8 cellular contexts compared by ENCODE assay signal in the genomic region with DNA sequence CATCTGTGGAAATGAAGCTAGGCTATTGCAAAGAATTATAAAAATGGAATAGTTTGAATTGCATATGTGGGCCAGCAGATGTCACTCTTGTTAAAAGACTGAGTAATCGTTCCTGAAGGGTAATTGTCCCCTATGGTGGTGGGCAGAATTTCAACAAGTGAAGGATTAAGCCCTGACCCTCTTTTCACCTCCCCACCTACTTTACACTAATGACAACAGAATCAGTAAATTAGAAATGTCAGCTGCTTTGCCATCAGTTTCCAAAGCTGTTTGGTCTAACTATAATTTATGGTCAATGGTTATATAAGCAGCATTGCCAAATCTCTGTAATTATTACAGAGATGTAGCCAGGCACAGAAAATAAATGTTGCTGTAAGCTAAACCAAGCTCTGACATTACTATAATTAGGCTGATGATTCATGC.
DNase-seq lines count a peak whose midpoint lies in the region; ATAC-seq, FAIRE-seq and TF ChIP-seq lines count a peak whose summit lies in the region.

No MANE protein-coding gene starts in this region.

- SMC1A ChIA-PET in GM12878 (lab: Charles Lee; ENCODE audit: uncharacterized antibody, unreplicated experiment): interaction anchor here (0.6 to 4.4 kb wide), 14 partner anchors 8 to 858 kb away, joined by 3 to 38 read pairs (median 4); no protein-coding TSS in a partner anchor

- no peaks in the 10 kb centered on the region for H3K27me3 Mint-ChIP-seq in progenitor cell of endocrine pancreas
- peaks cover 0 to 1% (median 0%) of the 10 kb centered on the region in 3 donors for H3K27me3 Mint-ChIP-seq in immature natural killer cell (ENCODE audit: low read depth in 3 of 3)

- no peak overlapping the region for H3K27ac Mint-ChIP-seq in progenitor cell of endocrine pancreas
- no peak overlapping the region for H3K27ac Mint-ChIP-seq in immature natural killer cell

- no peak overlapping the region for H3K9ac ChIP-seq in GM12878 (ENCODE audit: control insufficient read depth, insufficient read depth, low read length)

- no peak for TF ChIP-seq EP300 in GM12878 (IDR thresholded peaks at IDR 0.05; ENCODE audit: borderline replicate concordance in 1 of 2, control insufficient read depth in 1 of 2, low read depth in 2 of 2, low read length in 2 of 2)

- H3K36me3 ChIP-seq in GM12878 (ENCODE audit: control insufficient read depth in 2 of 2, insufficient read depth in 2 of 2, low read length in 1 of 2): no peaks in the 10 kb centered on the region

- POLR2A ChIA-PET in GM12878 (lab: Charles Lee): interaction anchor here (0.6 to 1.1 kb wide), 2 partner anchors 58 to 336 kb away, joined by 3 read pairs; no protein-coding TSS in a partner anchor

- intact Hi-C loops in GM12878 (cut with micrococcal nuclease; ENCODE audit: unreplicated experiment): loop anchor here (1.0 to 5.0 kb wide), 5 partner anchors 119 to 1145 kb away; no protein-coding TSS in a partner anchor

- FAIRE-seq in GM12878 (lab: Jason Lieb, UNC): peak; percentile 44

- H3K9me3 Mint-ChIP-seq in progenitor cell of endocrine pancreas (ENCODE audit: low read depth) (no peaks in the 10 kb centered on the region), immature natural killer cell (peaks cover 0 to 21% (median 7%) of the 10 kb centered on the region in 6 donors)

- DNase-seq in GM13976 (ENCODE audit: low spot score): peak; percentile 37
- peak; percentile 91 for DNase-seq in NCI-H2081 treated with DMSO at 0.1 percent for 48 hours (lab: John Stamatoyannopoulos, UW)
- DNase-seq in GM12878 (ENCODE audit: low read depth, low spot score): no peak
- no peak for DNase-seq in progenitor cell of endocrine pancreas (ENCODE audit: low spot score, unreplicated experiment)
- DNase-seq in GM19240 (ENCODE audit: insufficient read length, low spot score): no peak
- no peak for DNase-seq in immature natural killer cell
- DNase-seq in DMS79 (lab: John Stamatoyannopoulos, UW): no peak

- CTCF ChIA-PET in GM12878 (lab: Yijun Ruan, JAX): interaction anchor here (0.6 to 4.9 kb wide), 19 partner anchors 23 to 1146 kb away, joined by 3 to 44 read pairs (median 3); no protein-coding TSS in a partner anchor

- peak; percentile 64 for ATAC-seq in HG02763 (IDR thresholded peaks at IDR 0.05; ENCODE audit: unreplicated experiment)
- ATAC-seq in GM12878: peak; percentile 73

- no peak for TF ChIP-seq POLR2A in GM12878 (IDR thresholded peaks at IDR 0.05; ENCODE audit: low read depth, low read length)

- H3K4me3 Mint-ChIP-seq in progenitor cell of endocrine pancreas (ENCODE audit: low read depth) (no peak overlapping the region), immature natural killer cell (no peak overlapping the region)

- H4K20me1 ChIP-seq in GM12878 (ENCODE audit: control insufficient read depth, insufficient read depth): no peaks in the 10 kb centered on the region

- H3K27ac ChIP-seq in GM12878 (ENCODE audit: control insufficient read depth, insufficient read depth): no peak overlapping the region

- no peak overlapping the region for H2AFZ ChIP-seq in GM12878 (ENCODE audit: control insufficient read depth, low read depth, low read length)

- no peak overlapping the region for H3K4me3 ChIP-seq in GM12878

- no peaks in the 10 kb centered on the region for H3K79me2 ChIP-seq in GM12878 (ENCODE audit: control insufficient read depth, insufficient read depth, low read length)

- BruUV-seq in GM12878 (replicated peaks; lab: Mats Ljungman, UMichigan): no TSS peak

- 0% methylated on average over 1 of the region's 1 CpG for WGBS in GM12878 (ENCODE audit: insufficient coverage, insufficient replicate concordance, low lambda C conversion rate, missing lambda C conversion rate)

- no peak overlapping the region for H3K4me2 ChIP-seq in GM12878 (ENCODE audit: control insufficient read depth, insufficient read depth)

- RAD21 ChIA-PET in GM12878 (lab: Charles Lee; ENCODE audit: unreplicated experiment): interaction anchor here (0.7 to 5.8 kb wide), 9 partner anchors 24 to 1145 kb away, joined by 3 to 37 read pairs (median 5); no protein-coding TSS in a partner anchor

- in situ Hi-C loops in GM13976 (cut with MboI; ENCODE audit: low sequenced_read_pairs, unreplicated experiment): no loop called here
- in situ Hi-C loops in GM12878 (cut with MboI): no loop called here

- H3K9me3 ChIP-seq in GM12878 (replicated peaks; ENCODE audit: control insufficient read depth, insufficient read depth, low read length): no peaks in the 10 kb centered on the region

- H3K36me3 Mint-ChIP-seq in progenitor cell of endocrine pancreas (ENCODE audit: insufficient read depth) (no peaks in the 10 kb centered on the region), immature natural killer cell (no peaks in the 10 kb centered on the region)

- TF ChIP-seq RAD21 in GM12878 (IDR thresholded peaks at IDR 0.05; ENCODE audit: insufficient read depth, low read depth, low read length): peak; percentile 88

- H3K4me1 Mint-ChIP-seq in progenitor cell of endocrine pancreas (ENCODE audit: low read depth) (peaks cover 16% of the 10 kb centered on the region), immature natural killer cell (no peaks in the 10 kb centered on the region)

- H3K4me1 ChIP-seq in GM12878 (ENCODE audit: control insufficient read depth, insufficient read depth, low read length): no peaks in the 10 kb centered on the region

- TF ChIP-seq CTCF in GM13976 (IDR thresholded peaks at IDR 0.05; ENCODE audit: borderline replicate concordance, control extremely low read depth, extremely low read depth, insufficient read depth, missing control alignments): peak; percentile 38
- TF ChIP-seq CTCF in GM12878 (IDR thresholded peaks at IDR 0.05 in 2 of 3, conservative IDR thresholded peaks at IDR 0.05 in 1 of 3; ENCODE audit: control insufficient read depth in 2 of 3, extremely low read depth in 1 of 3, insufficient read depth in 1 of 3, low read depth in 3 of 3, low read length in 3 of 3): peak; percentile 37 to 58 (median 53); a peak in 5 of 6 replicates
- peak; percentile 57 for TF ChIP-seq CTCF in progenitor cell of endocrine pancreas (IDR thresholded peaks at IDR 0.05; ENCODE audit: unreplicated experiment)

- H3K27me3 ChIP-seq in GM12878 (replicated peaks in 1 of 2; ENCODE audit: control insufficient read depth in 2 of 2, insufficient read depth in 2 of 2, low read length in 1 of 2): no peaks in the 10 kb centered on the region

TF ChIP-seq in GM12878, 131 proteins besides CTCF, POLR2A, EP300 and RAD21:
- TF ChIP-seq SMC3 (IDR thresholded peaks at IDR 0.05; ENCODE audit: borderline replicate concordance, low read length) (peak; percentile 69; the same call in 1 of the 2 replicates), DPF2 (IDR thresholded peaks at IDR 0.05) (no peak), SMAD5 (IDR thresholded peaks at IDR 0.05; ENCODE audit: low read depth) (no peak), MYB (IDR thresholded peaks at IDR 0.05; ENCODE audit: borderline replicate concordance, low read depth, low read length) (no peak), ETV6 (conservative IDR thresholded peaks at IDR 0.05 in 1 of 2, IDR thresholded peaks at IDR 0.05 in 1 of 2; ENCODE audit: borderline replicate concordance in 1 of 2, low read depth in 1 of 2) (no peak), TAF1 (IDR thresholded peaks at IDR 0.05; ENCODE audit: borderline replicate concordance, low read depth, low read length) (no peak), PBX3 (IDR thresholded peaks at IDR 0.05; ENCODE audit: insufficient replicate concordance, low read depth, low read length) (no peak)

Comparison
In these comparisons a context has a peak if more than half of its experiments do, and no peak if none do; other contexts are left out.
1. DNase-seq: peak in GM13976 (single experiment) and NCI-H2081 treated with DMSO at 0.1 percent for 48 hours (single experiment); none in GM12878 (single experiment), progenitor cell of endocrine pancreas (single experiment), GM19240 (single experiment), immature natural killer cell (0 of 3) and DMS79 (single experiment).
2. Peak in every context shown above with its lines, with median percentiles within 50 percentile points of each other: CTCF ChIP-seq.